Comparison of ENCODE assay signal across 8 cellular contexts in genomic region chr21:39788383-39788782, GRCh38. TPM values are rescaled to one million over a fixed set of nuclear protein-coding genes. Genes with fewer than 3 reads are reported as not detected.
DNase-seq lines count a peak whose midpoint lies in the region; ATAC-seq and TF ChIP-seq lines count a peak whose summit lies in the region.

No MANE protein-coding gene starts in this region.

- no peaks in the 10 kb centered on the region for H3K36me3 ChIP-seq in upper lobe of left lung

- H3K4me3 Mint-ChIP-seq in HFFc6 = no peak overlapping the region

- no peaks in the 10 kb centered on the region for H3K36me3 Mint-ChIP-seq in HFFc6 (ENCODE audit: low read depth)

- 8 to 18% methylated on average over 9 of the region's 9 CpGs for WGBS in lower leg skin, 2 donors
- WGBS in upper lobe of left lung, 2 donors = 33% methylated on average over 9 of the region's 9 CpGs; no CpG with 5 or more reads in 1 of the 2 donors

- DNase-seq in HFFc6 (peak; percentile 56), NCI-H748 (lab: John Stamatoyannopoulos, UW; ENCODE audit: unreplicated experiment) (peak; percentile 88), dermis blood vessel endothelial cell (peak; percentile 15), lower leg skin (ENCODE audit: low spot score in 2 of 2) (peak; percentile 27 to 87), upper lobe of left lung (peak; percentile 81 to 88)

- H3K9me3 Mint-ChIP-seq in HFFc6 = no peaks in the 10 kb centered on the region

- peak; percentile 79 for TF ChIP-seq CTCF in HFFc6 (IDR thresholded peaks at IDR 0.05)
- no peak for TF ChIP-seq CTCF in lower leg skin (IDR thresholded peaks at IDR 0.05)
- TF ChIP-seq CTCF in upper lobe of left lung (IDR thresholded peaks at IDR 0.05) = peak; percentile 47 to 90 (median 74)

- peak; percentile 89 to 97 for ATAC-seq in upper lobe of left lung (ENCODE audit: low FRiP score in 2 of 2)
- ATAC-seq in GM21515 (IDR thresholded peaks at IDR 0.05; ENCODE audit: unreplicated experiment) = no peak
- no peak for ATAC-seq in HG03159 (IDR thresholded peaks at IDR 0.05; ENCODE audit: unreplicated experiment)
- ATAC-seq in HG03469 (IDR thresholded peaks at IDR 0.05; ENCODE audit: unreplicated experiment) = no peak

- no peak overlapping the region for H3K27ac Mint-ChIP-seq in HFFc6

- intact Hi-C loops in lower leg skin (cut with DNase I; ENCODE audit: low total_unique reads) = no loop called here

- peak in 2 of 4 donors; percentile 43 to 59 for TF ChIP-seq EP300 in upper lobe of left lung (IDR thresholded peaks at IDR 0.05)

- no peak for TF ChIP-seq POLR2A in lower leg skin (IDR thresholded peaks at IDR 0.05)
- no peak for TF ChIP-seq POLR2A in upper lobe of left lung (IDR thresholded peaks at IDR 0.05)

- peaks cover 0 to 6% (median 2%) of the 10 kb centered on the region in 4 donors for H3K4me1 ChIP-seq in upper lobe of left lung

- no peaks in the 10 kb centered on the region for H3K9me3 ChIP-seq in upper lobe of left lung

- H3K27me3 Mint-ChIP-seq in HFFc6 (ENCODE audit: insufficient read depth) = peaks cover under 1% of the 10 kb centered on the region; the same call in 1 of the 2 replicates

- H3K27ac ChIP-seq in upper lobe of left lung = no peak overlapping the region

- no peaks in the 10 kb centered on the region for H3K4me1 Mint-ChIP-seq in HFFc6 (ENCODE audit: low read depth)

- H3K4me3 ChIP-seq in lower leg skin (ENCODE audit: low read depth, poor library complexity, severe bottlenecking) (no peak overlapping the region), upper lobe of left lung (no peak overlapping the region)

- no peaks in the 10 kb centered on the region for H3K27me3 ChIP-seq in upper lobe of left lung

RNA-seq across cellular contexts. Expression of gene IGSF5, which starts 43.4 kb away (rescaled TPM):
- not detected for total RNA-seq in HFFc6 (2021; fragmentation: NEBNext Ultra II Directional; extraction: Animal tissue kit (Norgen Biotek cat#: 25700))
- total RNA-seq in dermis blood vessel endothelial cell = not detected in 2 replicates
- 1 to 10 TPM in 3 of 4 donors, not detected in 1; 1.2 to 1.4 (median 1.3) TPM for total RNA-seq in lower leg skin
- not detected for total RNA-seq in upper lobe of left lung

Comparison
In these comparisons a context has a peak if more than half of its experiments do, and no peak if none do; other contexts are left out.
1. DNase-seq: peak in every context shown above with its lines; median percentile 88 in NCI-H748; 84 in upper lobe of left lung; 57 in lower leg skin; 56 in HFFc6; 15 in dermis blood vessel endothelial cell.
2. CTCF ChIP-seq: peak in HFFc6 (single experiment) and upper lobe of left lung (6 of 6); none in lower leg skin (0 of 3).
3. ATAC-seq: peak in upper lobe of left lung (2 of 2); none in GM21515 (single experiment), HG03159 (single experiment) and HG03469 (single experiment).